ENCODE assay signal across 26 cellular contexts in genomic region chr17:61880589-61881102, GRCh38. TPM values are rescaled to one million over a fixed set of nuclear protein-coding genes. Genes with fewer than 3 reads are reported as not detected.
A peak's percentile ranks its signal among the peaks of the same experiment; 100 is the strongest.
DNase-seq lines count a peak whose midpoint lies in the region; ATAC-seq, FAIRE-seq and TF ChIP-seq lines count a peak whose summit lies in the region.
"Had no signal": no experiment of that assay in that cellular context is flagged by ENCODE, and none has a peak within 500 bp of the region (broad histone marks: within the 10 kb centered on the region; RNA-seq: fewer than 3 reads in every experiment).

No MANE protein-coding gene starts in this region.

- no peaks in the 10 kb centered on the region for H3K9me3 ChIP-seq in HepG2 (ENCODE audit: low read length)
- no peaks in the 10 kb centered on the region for H3K9me3 ChIP-seq in right lobe of liver
- H3K9me3 ChIP-seq in K562 (replicated peaks; ENCODE audit: control insufficient read depth, insufficient read depth, low read depth, low read length) = no peaks in the 10 kb centered on the region
- H3K9me3 ChIP-seq: A549; BLaER1 treated with 17β-estradiol and CSF1 and Interleukin-3, amounts not matched to agents 10 nM and 100 nM; Caco-2 had no signal

- no peak for TF ChIP-seq EP300 in HepG2 (IDR thresholded peaks at IDR 0.05; ENCODE audit: low read depth in 2 of 2, low read length in 2 of 2)
- no peak for TF ChIP-seq EP300 in HepG2 (CRISPR knock-in tag; IDR thresholded peaks at IDR 0.05; ENCODE audit: borderline replicate concordance)
- no peak for TF ChIP-seq EP300 in K562 (IDR thresholded peaks at IDR 0.05; ENCODE audit: low read length)

- CTCF ChIA-PET in HepG2 (lab: Yijun Ruan, JAX; ENCODE audit: low intra/inter-chr PET ratio, low total read pairs) (no interaction called here), K562 (lab: Yijun Ruan, JAX; ENCODE audit: low intra/inter-chr PET ratio) (no interaction called here)

- H3K4me2 ChIP-seq in HepG2 (ENCODE audit: low read depth, low read length) (no peak overlapping the region), K562 (ENCODE audit: insufficient read depth, low read length) (no peak overlapping the region)
- H3K4me2 ChIP-seq: A549; BLaER1 treated with 17β-estradiol and CSF1 and Interleukin-3, amounts not matched to agents 10 nM and 100 nM had no signal

- DNase-seq in T-helper 1 cell (no peak), HepG2 (ENCODE audit: low spot score) (no peak), right lobe of liver (no peak), K562 (ENCODE audit: extremely low read depth in 1 of 4, low spot score in 3 of 4) (no peak), DMS153 (lab: John Stamatoyannopoulos, UW) (no peak)
- DNase-seq in activated T-helper 2 cell treated with anti-CD3 and anti-CD28 coated beads, Interferon-gamma antibody, Interleukin-2, Interleukin-4, amounts not matched to agents 10 μg/mL and 5 μg/mL and 100 μg/mL, durations not matched to agents 14 hours and 24 hours and 36 hours (ENCODE audit: low spot score) = no peak
- no peak for DNase-seq in naive thymus-derived CD8-positive, alpha-beta T cell
- DNase-seq: AML-193; Caco-2; Calu3; CD4-positive, alpha-beta T cell; CD8-positive, alpha-beta T cell; DMS53; DMS79; DND-41; EL; GDM1 had no signal

- no peaks in the 10 kb centered on the region for H4K20me1 ChIP-seq in HepG2 (ENCODE audit: insufficient read depth, low read length)
- H4K20me1 ChIP-seq in K562 (replicated peaks; ENCODE audit: control insufficient read depth, insufficient read depth, low read length) = no peaks in the 10 kb centered on the region
- H4K20me1 ChIP-seq: BLaER1 treated with 17β-estradiol and CSF1 and Interleukin-3, amounts not matched to agents 10 nM and 100 nM had no signal

- H3K4me1 Mint-ChIP-seq in T-helper 1 cell treated with Interleukin-12 subunit alpha and Interleukin-12 subunit beta and Interleukin-4 antibody, amounts not matched to agents 30 μg/mL and 1 μg/mL, for 36 hours (ENCODE audit: low read depth) = no peaks in the 10 kb centered on the region
- H3K4me1 Mint-ChIP-seq in activated T-helper 2 cell treated with anti-CD3 and anti-CD28 coated beads, Interferon-gamma antibody, Interleukin-2, Interleukin-4, amounts not matched to agents 10 μg/mL and 5 μg/mL and 100 μg/mL, durations not matched to agents 14 hours and 24 hours and 36 hours (ENCODE audit: low read depth) = no peaks in the 10 kb centered on the region
- H3K4me1 Mint-ChIP-seq in naive thymus-derived CD8-positive, alpha-beta T cell = no peaks in the 10 kb centered on the region
- H3K4me1 Mint-ChIP-seq: B cell had no signal

- no peak overlapping the region for H3K4me3 Mint-ChIP-seq in T-helper 1 cell treated with Interleukin-12 subunit alpha and Interleukin-12 subunit beta and Interleukin-4 antibody, amounts not matched to agents 30 μg/mL and 1 μg/mL, for 36 hours
- no peak overlapping the region for H3K4me3 Mint-ChIP-seq in activated T-helper 2 cell treated with anti-CD3 and anti-CD28 coated beads, Interferon-gamma antibody, Interleukin-2, Interleukin-4, amounts not matched to agents 10 μg/mL and 5 μg/mL and 100 μg/mL, durations not matched to agents 14 hours and 24 hours and 36 hours (ENCODE audit: low read depth)
- H3K4me3 Mint-ChIP-seq in naive thymus-derived CD8-positive, alpha-beta T cell = no peak overlapping the region
- H3K4me3 Mint-ChIP-seq: B cell; CD4-positive, alpha-beta T cell; CD8-positive, alpha-beta T cell had no signal

- TF ChIP-seq RAD21 in HepG2 (CRISPR knock-in tag; IDR thresholded peaks at IDR 0.05) (no peak), K562 (CRISPR knock-in tag; conservative IDR thresholded peaks at IDR 0.05 in 1 of 2, IDR thresholded peaks at IDR 0.05 in 1 of 2) (no peak)

- H3K4me1 ChIP-seq in HepG2 (ENCODE audit: insufficient read depth, low read length) (no peaks in the 10 kb centered on the region), right lobe of liver (no peaks in the 10 kb centered on the region), K562 (replicated peaks in 1 of 2; ENCODE audit: control insufficient read depth in 2 of 2, insufficient read depth in 2 of 2, low read length in 2 of 2) (no peaks in the 10 kb centered on the region)
- H3K4me1 ChIP-seq: A549; BLaER1 treated with 17β-estradiol and CSF1 and Interleukin-3, amounts not matched to agents 10 nM and 100 nM; Caco-2 had no signal

- H3K79me2 ChIP-seq in HepG2 (ENCODE audit: insufficient read depth, low read length) (no peaks in the 10 kb centered on the region), K562 (ENCODE audit: control insufficient read depth, insufficient read depth, low read length) (no peaks in the 10 kb centered on the region)

- no peaks in the 10 kb centered on the region for H3K9me3 Mint-ChIP-seq in T-helper 1 cell treated with Interleukin-12 subunit alpha and Interleukin-12 subunit beta and Interleukin-4 antibody, amounts not matched to agents 30 μg/mL and 1 μg/mL, for 36 hours
- no peaks in the 10 kb centered on the region for H3K9me3 Mint-ChIP-seq in activated T-helper 2 cell treated with anti-CD3 and anti-CD28 coated beads, Interferon-gamma antibody, Interleukin-2, Interleukin-4, amounts not matched to agents 10 μg/mL and 5 μg/mL and 100 μg/mL, durations not matched to agents 14 hours and 24 hours and 36 hours
- H3K9me3 Mint-ChIP-seq in naive thymus-derived CD8-positive, alpha-beta T cell = no peaks in the 10 kb centered on the region
- H3K9me3 Mint-ChIP-seq: CD4-positive, alpha-beta T cell; CD8-positive, alpha-beta T cell had no signal

- no TSS peak for BruUV-seq in HepG2 (replicated peaks; lab: Mats Ljungman, UMichigan)
- no TSS peak for BruUV-seq in K562 (replicated peaks; lab: Mats Ljungman, UMichigan)

- H3K27me3 ChIP-seq in HepG2 (ENCODE audit: control insufficient read depth in 1 of 2, insufficient read depth in 2 of 2, low read length in 2 of 2) (no peaks in the 10 kb centered on the region), right lobe of liver (no peaks in the 10 kb centered on the region), K562 (ENCODE audit: control insufficient read depth in 2 of 2, insufficient read depth in 2 of 2, low read length in 2 of 2) (no peaks in the 10 kb centered on the region)
- H3K27me3 ChIP-seq: BLaER1 treated with 17β-estradiol and CSF1 and Interleukin-3, amounts not matched to agents 10 nM and 100 nM had no signal

- in situ Hi-C loops in HepG2 (cut with HindIII; ENCODE audit: extremely low pct_ligation_motif_present, low pct_unique_long_range_greater_than_20kb) = no loop called here
- in situ Hi-C loops in K562 (cut with MboI) = no loop called here

- H3K27ac ChIP-seq in HepG2 (ENCODE audit: extremely low read length, insufficient read depth, low read length) (no peak overlapping the region), right lobe of liver (no peak overlapping the region), K562 (ENCODE audit: extremely low read depth, low read depth, low read length) (no peak overlapping the region)
- H3K27ac ChIP-seq: 22Rv1; A549; BLaER1 treated with 17β-estradiol and CSF1 and Interleukin-3, amounts not matched to agents 10 nM and 100 nM; C4-2B had no signal

- no peak for TF ChIP-seq CTCF in HepG2 (CRISPR knock-in tag; IDR thresholded peaks at IDR 0.05)
- TF ChIP-seq CTCF in right lobe of liver (IDR thresholded peaks at IDR 0.05) = no peak
- TF ChIP-seq CTCF in K562 (IDR thresholded peaks at IDR 0.05 in 2 of 3, conservative IDR thresholded peaks at IDR 0.05 in 1 of 3; ENCODE audit: insufficient read depth in 2 of 3, low read depth in 1 of 3, low read length in 3 of 3) = no peak

- H3K36me3 Mint-ChIP-seq in T-helper 1 cell treated with Interleukin-12 subunit alpha and Interleukin-12 subunit beta and Interleukin-4 antibody, amounts not matched to agents 30 μg/mL and 1 μg/mL, for 36 hours (ENCODE audit: low read depth) = peaks cover 25% of the 10 kb centered on the region
- peaks cover 35% of the 10 kb centered on the region for H3K36me3 Mint-ChIP-seq in activated T-helper 2 cell treated with anti-CD3 and anti-CD28 coated beads, Interferon-gamma antibody, Interleukin-2, Interleukin-4, amounts not matched to agents 10 μg/mL and 5 μg/mL and 100 μg/mL, durations not matched to agents 14 hours and 24 hours and 36 hours (ENCODE audit: low read depth)
- peaks cover 0 to 86% (median 13%) of the 10 kb centered on the region in 3 donors for H3K36me3 Mint-ChIP-seq in naive thymus-derived CD8-positive, alpha-beta T cell

- intact Hi-C loops in HepG2 (cut with micrococcal nuclease; ENCODE audit: unreplicated experiment) (no loop called here), right lobe of liver (cut with DNase I) (no loop called here), K562 (cut with micrococcal nuclease) (no loop called here)
- intact Hi-C loops in activated T-helper 2 cell treated with anti-CD3 and anti-CD28 coated beads, Interferon-gamma antibody, Interleukin-2, Interleukin-4, amounts not matched to agents 10 μg/mL and 5 μg/mL and 100 μg/mL, durations not matched to agents 14 hours and 24 hours and 36 hours (cut with micrococcal nuclease) = no loop called here

- H3K27me3 Mint-ChIP-seq in T-helper 1 cell treated with Interleukin-12 subunit alpha and Interleukin-12 subunit beta and Interleukin-4 antibody, amounts not matched to agents 30 μg/mL and 1 μg/mL, for 36 hours (ENCODE audit: low read depth) = no peaks in the 10 kb centered on the region
- H3K27me3 Mint-ChIP-seq in activated T-helper 2 cell treated with anti-CD3 and anti-CD28 coated beads, Interferon-gamma antibody, Interleukin-2, Interleukin-4, amounts not matched to agents 10 μg/mL and 5 μg/mL and 100 μg/mL, durations not matched to agents 14 hours and 24 hours and 36 hours (ENCODE audit: low read depth) = no peaks in the 10 kb centered on the region
- H3K27me3 Mint-ChIP-seq in naive thymus-derived CD8-positive, alpha-beta T cell = no peaks in the 10 kb centered on the region
- H3K27me3 Mint-ChIP-seq: B cell; CD4-positive, alpha-beta T cell had no signal

- POLR2A ChIA-PET in HepG2 (lab: Yijun Ruan, JAX) = interaction anchor here (0.6 kb wide), 1 partner anchor 1357 kb away, joined by 3 read pairs; no protein-coding TSS in a partner anchor
- POLR2A ChIA-PET in K562 (lab: Yijun Ruan, JAX) = interaction anchor here (1.2 to 1.7 kb wide), 2 partner anchors 10 to 17 kb away, joined by 3 read pairs; partner anchors contain the start of gene BRIP1
- POLR2A ChIA-PET in naive thymus-derived CD8-positive, alpha-beta T cell (lab: Charles Lee) = no interaction called here

- no peak for FAIRE-seq in HepG2 (lab: Jason Lieb, UNC)
- FAIRE-seq in K562 (lab: Jason Lieb, UNC) = no peak
- FAIRE-seq: A549, D721Med, GM12891, GM19239 had no signal

- H2AFZ ChIP-seq in HepG2 (ENCODE audit: low read length) (no peak overlapping the region), K562 (ENCODE audit: low read depth, low read length) (no peak overlapping the region)

- H3K9ac ChIP-seq in HepG2 (ENCODE audit: insufficient read depth, low read depth, low read length) = no peak overlapping the region
- H3K9ac ChIP-seq in K562 (ENCODE audit: insufficient read depth in 1 of 2, low read depth in 2 of 2, low read length in 2 of 2) = no peak overlapping the region
- H3K9ac ChIP-seq: BLaER1 treated with 17β-estradiol and CSF1 and Interleukin-3, amounts not matched to agents 10 nM and 100 nM had no signal

- peaks cover 4% of the 10 kb centered on the region for H3K9me1 ChIP-seq in K562 (ENCODE audit: control insufficient read depth, insufficient read depth, low read length)

- ATAC-seq in HepG2 = no peak
- ATAC-seq in right lobe of liver = no peak
- no peak for ATAC-seq in K562
- no peak for ATAC-seq in naive thymus-derived CD8-positive, alpha-beta T cell
- ATAC-seq: A549; CD8-positive, alpha-beta T cell had no signal

- H3K36me3 ChIP-seq in HepG2 (replicated peaks in 1 of 2; ENCODE audit: control insufficient read depth in 1 of 2, insufficient read depth in 2 of 2, low read length in 2 of 2) (peaks cover 17 to 75% of the 10 kb centered on the region in 2 experiments; a peak in 4 of 5 replicates), right lobe of liver (peaks cover 0 to 24% (median 2%) of the 10 kb centered on the region in 4 donors), K562 (ENCODE audit: control insufficient read depth, insufficient read depth, low read length) (peaks cover 65% of the 10 kb centered on the region; the same call in 2 of the 3 replicates)

- TF ChIP-seq POLR2A in HepG2 (IDR thresholded peaks at IDR 0.05; ENCODE audit: insufficient read depth in 1 of 2, low read depth in 2 of 2, low read length in 2 of 2) (no peak), right lobe of liver (IDR thresholded peaks at IDR 0.05) (no peak), K562 (conservative IDR thresholded peaks at IDR 0.05) (no peak)

- H3K4me3 ChIP-seq in HepG2 (replicated peaks in 1 of 3; ENCODE audit: insufficient read depth in 1 of 3, low read depth in 2 of 3, low read length in 3 of 3) (no peak overlapping the region), right lobe of liver (no peak overlapping the region), K562 (no peak overlapping the region)
- H3K4me3 ChIP-seq: A549; BLaER1 treated with 17β-estradiol and CSF1 and Interleukin-3, amounts not matched to agents 10 nM and 100 nM had no signal

- 98% methylated on average over 4 of the region's 4 CpGs for WGBS in HepG2 (ENCODE audit: low lambda C conversion rate)
- WGBS in right lobe of liver (ENCODE audit: insufficient coverage, low coverage, low lambda C conversion rate, missing lambda C conversion rate) = 97% methylated on average over 3 of the region's 4 CpGs
- WGBS in K562 (ENCODE audit: insufficient coverage, low coverage, missing lambda C conversion rate) = 97% methylated on average over 3 of the region's 4 CpGs

- H3K27ac Mint-ChIP-seq in T-helper 1 cell treated with Interleukin-12 subunit alpha and Interleukin-12 subunit beta and Interleukin-4 antibody, amounts not matched to agents 30 μg/mL and 1 μg/mL, for 36 hours = peak overlapping the region; percentile 75
- H3K27ac Mint-ChIP-seq in activated T-helper 2 cell treated with anti-CD3 and anti-CD28 coated beads, Interferon-gamma antibody, Interleukin-2, Interleukin-4, amounts not matched to agents 10 μg/mL and 5 μg/mL and 100 μg/mL, durations not matched to agents 14 hours and 24 hours and 36 hours = peak overlapping the region; percentile 46
- no peak overlapping the region for H3K27ac Mint-ChIP-seq in naive thymus-derived CD8-positive, alpha-beta T cell
- H3K27ac Mint-ChIP-seq: B cell; CD4-positive, alpha-beta T cell; CD8-positive, alpha-beta T cell had no signal

RNA-seq across cellular contexts. Expression of gene BRIP1, which starts 17.3 kb away (rescaled TPM):
- total RNA-seq in HepG2 (2016; rRNA removed; fragmentation: Illumina TruSeq; extraction: Trizol) (27.7 and 33.5 TPM in 2 replicates), right lobe of liver (1 to 10 TPM; 1.0 to 1.6 (median 1.1) TPM), K562 (2014; rRNA removed) (10.3 and 11.0 TPM in 2 replicates), K562 (2014; rRNA removed; fragmentation: Illumina TruSeq; extraction: Trizol) (16.8 and 18.6 TPM in 2 replicates), K562 (2015; rRNA removed; fragmentation: Illumina TruSeq; extraction: Trizol) (14.9 and 17.5 TPM in 2 replicates), K562 (2021) (9.7 and 11.7 TPM in 2 replicates)
- total RNA-seq in HepG2 (2016; cell fraction: cytosol; rRNA removed; fragmentation: Illumina TruSeq; extraction: Trizol; ENCODE audit: low read depth) = 37.5 and 47.7 TPM in 2 replicates
- 24.9 and 32.6 TPM in 2 replicates for total RNA-seq in HepG2 (2016; cell fraction: insoluble cytoplasmic fraction; rRNA removed; fragmentation: Illumina TruSeq; extraction: Trizol)
- 18.0 and 21.5 TPM in 2 replicates for total RNA-seq in HepG2 (2016; cell fraction: membrane; rRNA removed; fragmentation: Illumina TruSeq; extraction: Trizol)
- 40.9 and 44.0 TPM in 2 replicates for total RNA-seq in HepG2 (2016; cell fraction: nucleus; rRNA removed; fragmentation: Illumina TruSeq; extraction: Trizol)
- polyA plus RNA-seq in HepG2 (2011; rRNA removed) (2.2 and 3.8 TPM in 2 replicates), K562 (2011; rRNA removed) (14.4 and 17.4 TPM in 2 replicates), K562 (2014; fragmentation: Illumina TruSeq; extraction: Trizol) (10.1 and 10.3 TPM in 2 replicates), K562 (2014; fragmentation: Nextera tagmentation; extraction: Ambion mirVana) (1 to 10 TPM; 2.4 to 3.6 TPM), K562 (2014; rRNA removed) (9.1 and 11.2 TPM in 2 replicates)
- polyA plus RNA-seq in HepG2 (2011; cell fraction: cytosol; rRNA removed) = 1.1 and 1.5 TPM in 2 replicates
- 2.5 and 3.6 TPM in 2 replicates for polyA plus RNA-seq in HepG2 (2011; cell fraction: nucleus; rRNA removed)
- 1.9 and 4.6 TPM in 2 replicates for polyA plus RNA-seq in HepG2 (2012)
- polyA plus RNA-seq in HepG2 (2016; cell fraction: cytosol; fragmentation: Illumina TruSeq; extraction: Trizol; ENCODE audit: low read depth) = 0.62 TPM in 2 replicates
- 13.9 and 17.5 TPM in 2 replicates for polyA plus RNA-seq in HepG2 (2016; cell fraction: insoluble cytoplasmic fraction; fragmentation: Illumina TruSeq; extraction: Trizol; ENCODE audit: low read depth)
- 1.3 and 1.8 TPM in 2 replicates for polyA plus RNA-seq in HepG2 (2016; cell fraction: membrane; fragmentation: Illumina TruSeq; extraction: Trizol; ENCODE audit: low read depth)
- polyA plus RNA-seq in HepG2 (2016; cell fraction: nucleus; fragmentation: Illumina TruSeq; extraction: Trizol; ENCODE audit: insufficient read depth, low read depth) = 18.8 and 20.1 TPM in 2 replicates
- polyA minus RNA-seq in HepG2 (2011; rRNA and poly(A)+ RNA removed; ENCODE audit: low replicate concordance) = 13.9 and 17.2 TPM in 2 replicates
- 5.5 and 11.3 TPM in 2 replicates for polyA minus RNA-seq in HepG2 (2011; cell fraction: cytosol; rRNA and poly(A)+ RNA removed)
- polyA minus RNA-seq in HepG2 (2011; cell fraction: nucleus; rRNA and poly(A)+ RNA removed) = 28.3 and 38.4 TPM in 2 replicates
- 16.4 and 16.9 TPM in 2 replicates for total RNA-seq in activated T-helper 2 cell treated with anti-CD3 and anti-CD28 coated beads, Interferon-gamma antibody, Interleukin-2, Interleukin-4, amounts not matched to agents 10 μg/mL and 5 μg/mL and 100 μg/mL, durations not matched to agents 14 hours and 24 hours and 36 hours
- 43.6 and 131 TPM in 2 replicates for total RNA-seq in K562 (2011; cell fraction: chromatin; rRNA removed; ENCODE audit: low replicate concordance)
- total RNA-seq in K562 (2011; cell fraction: nucleolus; rRNA removed) = 15.2 and 23.4 TPM in 2 replicates
- 46.1 and 76.3 TPM in 2 replicates for total RNA-seq in K562 (2011; cell fraction: nucleoplasm; rRNA removed)
- 1.9 and 5.6 TPM in 2 replicates for polyA plus RNA-seq in K562 (2011; cell fraction: cytosol; rRNA removed)
- 11.9 and 18.2 TPM in 2 replicates for polyA plus RNA-seq in K562 (2011; cell fraction: nucleus; rRNA removed)
- 5.3 and 6.3 TPM in 2 replicates for polyA plus RNA-seq in K562 (2012)
- polyA minus RNA-seq in K562 (2011; rRNA and poly(A)+ RNA removed) = 55.1 and 57.7 TPM in 2 replicates
- polyA minus RNA-seq in K562 (2011; cell fraction: cytosol; rRNA and poly(A)+ RNA removed) = 7.3 and 9.8 TPM in 2 replicates
- polyA minus RNA-seq in K562 (2011; cell fraction: nucleus; rRNA and poly(A)+ RNA removed) = 28.5 and 46.5 TPM in 2 replicates
- total RNA-seq in naive thymus-derived CD8-positive, alpha-beta T cell = under 1 TPM; 0.75 to 0.77 TPM
- polyA plus RNA-seq in naive thymus-derived CD8-positive, alpha-beta T cell = under 1 TPM in 2 of 3 donors, not detected in 1; 0.46 to 0.72 TPM

RNA-seq across cellular contexts. Expression of gene INTS2, which starts 47.1 kb away (rescaled TPM):
- total RNA-seq in HepG2 (2016; rRNA removed; fragmentation: Illumina TruSeq; extraction: Trizol) (30.2 and 33.3 TPM in 2 replicates), right lobe of liver (1 to 10 TPM; 4.2 to 6.5 (median 4.9) TPM), K562 (2014; rRNA removed) (11.4 and 13.1 TPM in 2 replicates), K562 (2014; rRNA removed; fragmentation: Illumina TruSeq; extraction: Trizol) (23.1 and 26.4 TPM in 2 replicates), K562 (2015; rRNA removed; fragmentation: Illumina TruSeq; extraction: Trizol) (17.6 and 19.8 TPM in 2 replicates), K562 (2021) (20.6 and 21.1 TPM in 2 replicates)
- total RNA-seq in HepG2 (2016; cell fraction: cytosol; rRNA removed; fragmentation: Illumina TruSeq; extraction: Trizol; ENCODE audit: low read depth) = 9.6 and 10.0 TPM in 2 replicates
- total RNA-seq in HepG2 (2016; cell fraction: insoluble cytoplasmic fraction; rRNA removed; fragmentation: Illumina TruSeq; extraction: Trizol) = 30.6 and 32.6 TPM in 2 replicates
- 6.9 and 8.3 TPM in 2 replicates for total RNA-seq in HepG2 (2016; cell fraction: membrane; rRNA removed; fragmentation: Illumina TruSeq; extraction: Trizol)
- 34.0 and 37.1 TPM in 2 replicates for total RNA-seq in HepG2 (2016; cell fraction: nucleus; rRNA removed; fragmentation: Illumina TruSeq; extraction: Trizol)
- polyA plus RNA-seq in HepG2 (2011; rRNA removed) (15.6 and 20.5 TPM in 2 replicates), K562 (2011; rRNA removed) (22.6 and 24.7 TPM in 2 replicates), K562 (2014; fragmentation: Illumina TruSeq; extraction: Trizol) (11.9 and 12.8 TPM in 2 replicates), K562 (2014; fragmentation: Nextera tagmentation; extraction: Ambion mirVana) (1 to 10 TPM; 4.8 to 5.9 TPM), K562 (2014; rRNA removed) (8.9 and 10.8 TPM in 2 replicates)
- 8.1 and 11.7 TPM in 2 replicates for polyA plus RNA-seq in HepG2 (2011; cell fraction: cytosol; rRNA removed)
- polyA plus RNA-seq in HepG2 (2011; cell fraction: nucleus; rRNA removed) = 14.6 and 16.8 TPM in 2 replicates
- 9.4 and 11.7 TPM in 2 replicates for polyA plus RNA-seq in HepG2 (2012)
- polyA plus RNA-seq in HepG2 (2016; cell fraction: cytosol; fragmentation: Illumina TruSeq; extraction: Trizol; ENCODE audit: low read depth) = 0.37 and 0.51 TPM in 2 replicates
- polyA plus RNA-seq in HepG2 (2016; cell fraction: insoluble cytoplasmic fraction; fragmentation: Illumina TruSeq; extraction: Trizol; ENCODE audit: low read depth) = 11.5 and 12.2 TPM in 2 replicates
- 0.73 and 1.1 TPM in 2 replicates for polyA plus RNA-seq in HepG2 (2016; cell fraction: membrane; fragmentation: Illumina TruSeq; extraction: Trizol; ENCODE audit: low read depth)
- 24.0 and 26.7 TPM in 2 replicates for polyA plus RNA-seq in HepG2 (2016; cell fraction: nucleus; fragmentation: Illumina TruSeq; extraction: Trizol; ENCODE audit: insufficient read depth, low read depth)
- polyA minus RNA-seq in HepG2 (2011; rRNA and poly(A)+ RNA removed; ENCODE audit: low replicate concordance) = 26.3 and 37.9 TPM in 2 replicates
- polyA minus RNA-seq in HepG2 (2011; cell fraction: cytosol; rRNA and poly(A)+ RNA removed) = 29.4 and 32.8 TPM in 2 replicates
- polyA minus RNA-seq in HepG2 (2011; cell fraction: nucleus; rRNA and poly(A)+ RNA removed) = 49.4 and 55.6 TPM in 2 replicates
- 28.4 and 29.2 TPM in 2 replicates for total RNA-seq in activated T-helper 2 cell treated with anti-CD3 and anti-CD28 coated beads, Interferon-gamma antibody, Interleukin-2, Interleukin-4, amounts not matched to agents 10 μg/mL and 5 μg/mL and 100 μg/mL, durations not matched to agents 14 hours and 24 hours and 36 hours
- 49.4 and 102 TPM in 2 replicates for total RNA-seq in K562 (2011; cell fraction: chromatin; rRNA removed; ENCODE audit: low replicate concordance)
- total RNA-seq in K562 (2011; cell fraction: nucleolus; rRNA removed) = 24.5 and 30.0 TPM in 2 replicates
- total RNA-seq in K562 (2011; cell fraction: nucleoplasm; rRNA removed) = 41.1 and 51.8 TPM in 2 replicates
- polyA plus RNA-seq in K562 (2011; cell fraction: cytosol; rRNA removed) = 6.9 and 13.6 TPM in 2 replicates
- polyA plus RNA-seq in K562 (2011; cell fraction: nucleus; rRNA removed) = 16.2 and 21.3 TPM in 2 replicates
- 6.3 and 7.6 TPM in 2 replicates for polyA plus RNA-seq in K562 (2012)
- polyA minus RNA-seq in K562 (2011; rRNA and poly(A)+ RNA removed) = 68.6 and 79.4 TPM in 2 replicates
- polyA minus RNA-seq in K562 (2011; cell fraction: cytosol; rRNA and poly(A)+ RNA removed) = 22.8 and 31.0 TPM in 2 replicates
- 17.4 and 30.9 TPM in 2 replicates for polyA minus RNA-seq in K562 (2011; cell fraction: nucleus; rRNA and poly(A)+ RNA removed)
- 10 to 100 TPM; 18.1 to 19.4 TPM for total RNA-seq in naive thymus-derived CD8-positive, alpha-beta T cell
- 1 to 10 TPM; 3.3 to 4.0 (median 3.3) TPM for polyA plus RNA-seq in naive thymus-derived CD8-positive, alpha-beta T cell

Comparison
In these comparisons a context has a peak if more than half of its experiments do, and no peak if none do; other contexts are left out.
1. H3K27ac Mint-ChIP-seq: peak in T-helper 1 cell treated with Interleukin-12 subunit alpha and Interleukin-12 subunit beta and Interleukin-4 antibody, amounts not matched to agents 30 μg/mL and 1 μg/mL, for 36 hours (single experiment) and activated T-helper 2 cell treated with anti-CD3 and anti-CD28 coated beads, Interferon-gamma antibody, Interleukin-2, Interleukin-4, amounts not matched to agents 10 μg/mL and 5 μg/mL and 100 μg/mL, durations not matched to agents 14 hours and 24 hours and 36 hours (single experiment); none in naive thymus-derived CD8-positive, alpha-beta T cell (0 of 10).